10 cellular contexts compared by ENCODE assay signal in the genomic region with DNA sequence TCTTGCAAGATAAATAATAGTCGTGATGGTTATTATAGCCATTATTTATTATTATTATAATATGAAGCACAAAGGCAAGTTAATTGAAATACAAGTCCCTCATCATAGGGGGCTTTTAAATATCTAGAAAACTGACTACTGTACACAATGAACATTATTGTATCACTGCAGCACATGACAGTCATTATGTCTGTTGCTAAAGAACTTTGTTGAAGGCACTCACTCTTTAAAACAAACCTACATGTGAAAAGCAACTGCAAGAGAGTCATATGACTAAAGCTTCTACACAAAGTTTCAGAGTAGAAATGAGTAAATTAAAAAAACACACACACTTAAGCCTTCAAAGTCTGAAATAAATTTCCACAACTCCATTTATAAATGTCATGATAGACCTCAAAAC. TPM values are rescaled to one million over a fixed set of nuclear protein-coding genes. Genes with fewer than 3 reads are reported as not detected.
"Had no signal": no experiment of that assay in that cellular context is flagged by ENCODE, and none has a peak within 500 bp of the region (broad histone marks: within the 10 kb centered on the region; RNA-seq: fewer than 3 reads in every experiment).

No MANE protein-coding gene starts in this region.

- H3K4me2 ChIP-seq: GM23338 had no signal

- H3K4me3 Mint-ChIP-seq: GM23338, H9, IgD-negative memory B cell had no signal

- H3K27ac Mint-ChIP-seq: GM23338, H9, IgD-negative memory B cell had no signal

- FAIRE-seq: H1, H54, HepG2 had no signal

- H2AFZ ChIP-seq: GM23338 had no signal

- ATAC-seq: GM23338, HepG2 had no signal

- H3K4me3 ChIP-seq: GM23338 had no signal

- H3K4me1 Mint-ChIP-seq: GM23338, H9, IgD-negative memory B cell had no signal

- H3K27ac ChIP-seq: HL-60 had no signal

- H3K9me3 Mint-ChIP-seq: GM23338 had no signal

- H3K36me3 Mint-ChIP-seq: IgD-negative memory B cell had no signal

- H3K27me3 Mint-ChIP-seq: IgD-negative memory B cell had no signal

- DNase-seq: H9, HCEC 1CT, KBM-7 had no signal

RNA-seq across cellular contexts. Expression of a gene that starts 23.3 kb away (rescaled TPM):
- total RNA-seq: HepG2, HT1080 had no signal
